8 cellular contexts compared by ENCODE assay signal in the genomic region with DNA sequence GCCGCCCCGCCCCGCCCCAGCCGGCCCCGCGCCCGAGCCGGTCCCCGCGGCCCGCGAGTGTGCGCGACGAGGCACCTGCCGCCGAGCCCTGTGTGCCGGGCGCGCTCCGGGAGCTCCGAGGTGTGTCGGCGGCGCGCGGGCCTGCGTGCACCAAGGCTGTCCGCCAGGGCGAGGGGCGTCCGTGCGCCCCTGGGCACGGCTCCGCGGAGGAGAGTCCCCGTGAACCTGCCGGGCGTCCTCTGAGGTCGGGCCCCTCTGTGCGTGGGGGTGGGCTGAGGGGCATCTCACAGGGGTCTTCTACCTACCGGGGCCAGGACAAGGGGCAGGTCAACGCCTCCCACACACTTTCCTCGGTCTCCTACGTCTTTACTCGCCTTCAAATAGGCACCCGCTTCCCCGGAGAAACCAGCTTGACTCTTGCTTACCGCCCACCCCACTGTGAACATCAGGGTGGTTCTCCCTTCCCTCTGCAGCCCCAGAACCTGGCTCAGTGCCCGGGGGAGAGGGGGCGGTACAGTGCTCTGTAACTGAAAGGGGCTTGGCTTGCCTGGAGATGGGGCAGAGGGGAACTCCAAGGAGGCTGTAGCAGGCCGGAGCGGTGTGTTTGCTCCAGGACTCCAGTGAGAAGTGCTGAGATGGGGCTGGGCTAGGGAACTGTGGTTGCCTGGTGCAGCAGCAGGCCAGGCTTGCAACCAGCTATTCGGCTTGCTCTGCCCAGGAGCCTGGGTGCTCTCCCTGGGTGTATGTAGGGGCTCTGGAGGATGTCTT. TPM values are rescaled to one million over a fixed set of nuclear protein-coding genes. Genes with fewer than 3 reads are reported as not detected.
A peak's percentile ranks its signal among the peaks of the same experiment; 100 is the strongest.
DNase-seq lines count a peak whose midpoint lies in the region; ATAC-seq and TF ChIP-seq lines count a peak whose summit lies in the region.

TSS of gene SAMD10 (minus strand) at position 94 of the 768 bp plus-strand sequence. CDS start 175 bp downstream, outside the sequence.

- peaks cover 20% of the 10 kb centered on the region for H3K36me3 ChIP-seq in HUES6 (ENCODE audit: control insufficient read depth, insufficient read depth, low read length)
- peaks cover 0 to 24% (median 18%) of the 10 kb centered on the region in 9 donors for H3K36me3 ChIP-seq in heart left ventricle

- peaks cover 13% of the 10 kb centered on the region for H3K27me3 ChIP-seq in HUES6 (ENCODE audit: control insufficient read depth, insufficient read depth, low read length)
- H3K27me3 ChIP-seq in heart left ventricle, result no peaks in the 10 kb centered on the region

- H3K4me1 ChIP-seq in HUES6 (ENCODE audit: control insufficient read depth, insufficient read depth, low read length), result peaks cover 19% of the 10 kb centered on the region
- peaks cover 7 to 45% (median 35%) of the 10 kb centered on the region in 12 donors for H3K4me1 ChIP-seq in heart left ventricle

- CTCF ChIA-PET in RWPE1 (lab: Yijun Ruan, JAX), result interaction anchor here (0.6 to 2.0 kb wide), 14 partner anchors 9 to 463 kb away, joined by 3 to 5 read pairs (median 4); partner anchors contain the start of genes HELZ2, LIME1 and TPD52L2

- WGBS in heart left ventricle, 4 donors, result 2 to 4% (median 2%) methylated on average over 12 to 54 of the region's 54 CpGs

- no peak for TF ChIP-seq CTCF in RWPE1 (conservative IDR thresholded peaks at IDR 0.05; ENCODE audit: low read depth)
- peak in 1 of 12 donors; percentile 17 for TF ChIP-seq CTCF in heart left ventricle (IDR thresholded peaks at IDR 0.05)

- H3K4me3 ChIP-seq in HUES6 (ENCODE audit: low read depth, low read length) (peak within 1 kb of the TSS; percentile 98), heart left ventricle (peak within 1 kb of the TSS; percentile 33 to 100 (median 86))

- DNase-seq in SIG-M5 treated with dmso at 0.1 percent for 504 hours (lab: John Stamatoyannopoulos, UW; ENCODE audit: unreplicated experiment) (peak; percentile 77), SIG-M5 (lab: John Stamatoyannopoulos, UW) (no peak), RWPE1 (ENCODE audit: low spot score) (no peak), activated gamma-delta T cell treated with Interleukin-2 at 50 U/mL for 16 hours (peak; percentile 62), heart left ventricle (peak in 3 of 5 donors; percentile 53 to 78 (median 58)), retina (peak; percentile 67), cortex of kidney (lab: John Stamatoyannopoulos, UW) (no peak)

- H3K27ac ChIP-seq in HUES6 (ENCODE audit: low read depth, low read length) (no peak within 1 kb of the TSS), RWPE1 (peak within 1 kb of the TSS; percentile 95), heart left ventricle (peak within 1 kb of the TSS; percentile 58 to 93 (median 86))

- peak in 3 of 4 donors; percentile 7 to 16 (median 7) for ATAC-seq in heart left ventricle

- no peak within 1 kb of the TSS for H3K9ac ChIP-seq in HUES6 (ENCODE audit: low read length)

- H3K9me3 ChIP-seq in HUES6 (ENCODE audit: control insufficient read depth, insufficient read depth, low read depth, low read length) (no peaks in the 10 kb centered on the region), heart left ventricle (no peaks in the 10 kb centered on the region)

- intact Hi-C loops in heart left ventricle (cut with DNase I), result loop anchor here in 8 of 10 donors (2.0 to 10.0 kb wide), 13 partner anchors 43 to 365 kb away; partner anchors contain the start of genes C20orf204 (in 4 of the 8), TCEA2 (in 1 of the 8) and TNFRSF6B (in 1 of the 8)

- POLR2A ChIA-PET in RWPE1 (lab: Yijun Ruan, JAX; ENCODE audit: low non-redundant PET), result interaction anchor here (0.6 to 1.3 kb wide), 3 partner anchors 85 to 445 kb away, joined by 3 to 4 read pairs (median 3); partner anchors contain the start of gene PTK6

- no peak for TF ChIP-seq POLR2A in heart left ventricle (IDR thresholded peaks at IDR 0.05)

RNA-seq across cellular contexts. Expression of gene SAMD10, which starts in this region (rescaled TPM):
- 1 to 10 TPM; 3.1 to 6.3 (median 4.3) TPM for total RNA-seq in heart left ventricle
- polyA plus RNA-seq in heart left ventricle, result 1 to 10 TPM; 4.8 to 6.0 TPM

Comparison
In these comparisons a context has a peak if more than half of its experiments do, and no peak if none do; other contexts are left out.
1. DNase-seq: peak in SIG-M5 treated with dmso at 0.1 percent for 504 hours (single experiment), activated gamma-delta T cell treated with Interleukin-2 at 50 U/mL for 16 hours (single experiment), heart left ventricle (3 of 5) and retina (single experiment); none in SIG-M5 (single experiment), RWPE1 (single experiment) and cortex of kidney (single experiment).